10 cellular contexts compared by ENCODE assay signal in genomic region chr4:72468904-72469502, GRCh38.
DNase-seq lines count a peak whose midpoint lies in the region; ATAC-seq and TF ChIP-seq lines count a peak whose summit lies in the region.
"Had no signal": no experiment of that assay in that cellular context is flagged by ENCODE, and none has a peak within 500 bp of the region (broad histone marks: within the 10 kb centered on the region; RNA-seq: fewer than 3 reads in every experiment).

No MANE protein-coding gene starts in this region.

- BruUV-seq in Calu3 (replicated peaks; lab: Mats Ljungman, UMichigan): no TSS peak

- H3K36me3 ChIP-seq in KMS-11 (ENCODE audit: insufficient read depth) (no peaks in the 10 kb centered on the region), mucosa of descending colon (ENCODE audit: low read depth) (no peaks in the 10 kb centered on the region)

- no peaks in the 10 kb centered on the region for H3K27me3 Mint-ChIP-seq in Calu3 (ENCODE audit: unreplicated experiment)
- no peaks in the 10 kb centered on the region for H3K27me3 Mint-ChIP-seq in activated T-helper 2 cell treated with anti-CD3 and anti-CD28 coated beads, Interferon-gamma antibody, Interleukin-2, Interleukin-4, amounts not matched to agents 10 μg/mL and 5 μg/mL and 100 μg/mL, durations not matched to agents 14 hours and 24 hours and 36 hours (ENCODE audit: low read depth)

- H3K4me3 ChIP-seq in KMS-11 (IDR thresholded peaks at IDR 0.05; ENCODE audit: insufficient read depth, low read depth, low read length) (no peak overlapping the region), mucosa of descending colon (no peak overlapping the region)

- no peaks in the 10 kb centered on the region for H3K4me1 Mint-ChIP-seq in Calu3 (ENCODE audit: low read depth, unreplicated experiment)
- H3K4me1 Mint-ChIP-seq in activated T-helper 2 cell treated with anti-CD3 and anti-CD28 coated beads, Interferon-gamma antibody, Interleukin-2, Interleukin-4, amounts not matched to agents 10 μg/mL and 5 μg/mL and 100 μg/mL, durations not matched to agents 14 hours and 24 hours and 36 hours (ENCODE audit: low read depth): no peaks in the 10 kb centered on the region

- DNase-seq in Calu3 (no peak), astrocyte of the hippocampus (ENCODE audit: low read depth, low spot score) (peak; percentile 36), medulla oblongata (ENCODE audit: extremely low spot score) (peak; percentile 16), mucosa of descending colon (no peak)
- DNase-seq in activated T-helper 2 cell treated with anti-CD3 and anti-CD28 coated beads, Interferon-gamma antibody, Interleukin-2, Interleukin-4, amounts not matched to agents 10 μg/mL and 5 μg/mL and 100 μg/mL, durations not matched to agents 14 hours and 24 hours and 36 hours (ENCODE audit: low spot score): no peak
- DNase-seq: activated CD8-positive, alpha-beta memory T cell treated with anti-CD3 and anti-CD28 coated beads, Interleukin-2, amount 50 U/mL, for 48 hours; stimulated activated CD4-positive, alpha-beta T cell treated with anti-CD3 and anti-CD28 coated beads, Interleukin-12 subunit alpha, Interleukin-12 subunit beta, amount 100 ng/mL, for 4 hours had no signal

- no peaks in the 10 kb centered on the region for H3K36me3 Mint-ChIP-seq in Calu3 (ENCODE audit: insufficient read depth, unreplicated experiment)
- no peaks in the 10 kb centered on the region for H3K36me3 Mint-ChIP-seq in activated T-helper 2 cell treated with anti-CD3 and anti-CD28 coated beads, Interferon-gamma antibody, Interleukin-2, Interleukin-4, amounts not matched to agents 10 μg/mL and 5 μg/mL and 100 μg/mL, durations not matched to agents 14 hours and 24 hours and 36 hours (ENCODE audit: low read depth)

- no peaks in the 10 kb centered on the region for H4K20me1 ChIP-seq in KMS-11 (ENCODE audit: insufficient read depth)

- intact Hi-C loops in Calu3 (cut with micrococcal nuclease; ENCODE audit: unreplicated experiment) (loop anchor here (1.0 to 2.0 kb wide), 2 partner anchors 142 to 173 kb away; no protein-coding TSS in a partner anchor), mucosa of descending colon (cut with DNase I, micrococcal nuclease) (no loop called here)
- intact Hi-C loops in activated T-helper 2 cell treated with anti-CD3 and anti-CD28 coated beads, Interferon-gamma antibody, Interleukin-2, Interleukin-4, amounts not matched to agents 10 μg/mL and 5 μg/mL and 100 μg/mL, durations not matched to agents 14 hours and 24 hours and 36 hours (cut with micrococcal nuclease): loop anchor here (5.0 kb wide), 1 partner anchor 142 kb away; no protein-coding TSS in a partner anchor

- no peak overlapping the region for H3K9ac ChIP-seq in KMS-11

- H3K4me1 ChIP-seq in KMS-11 (ENCODE audit: low read depth, poor library complexity, severe bottlenecking) (no peaks in the 10 kb centered on the region), mucosa of descending colon (ENCODE audit: low read depth) (no peaks in the 10 kb centered on the region)

- H3K9me3 ChIP-seq in mucosa of descending colon: no peaks in the 10 kb centered on the region

- TF ChIP-seq CTCF in Calu3 (IDR thresholded peaks at IDR 0.05; ENCODE audit: unreplicated experiment) (peak; percentile 20), KMS-11 (conservative IDR thresholded peaks at IDR 0.05; ENCODE audit: low read depth, low read length) (peak; percentile 78), mucosa of descending colon (IDR thresholded peaks at IDR 0.05) (no peak)

- no peaks in the 10 kb centered on the region for H3K79me2 ChIP-seq in KMS-11 (ENCODE audit: insufficient read depth, low read depth)

- H3K9me3 Mint-ChIP-seq in Calu3 (ENCODE audit: low read depth, unreplicated experiment): no peaks in the 10 kb centered on the region
- no peaks in the 10 kb centered on the region for H3K9me3 Mint-ChIP-seq in activated T-helper 2 cell treated with anti-CD3 and anti-CD28 coated beads, Interferon-gamma antibody, Interleukin-2, Interleukin-4, amounts not matched to agents 10 μg/mL and 5 μg/mL and 100 μg/mL, durations not matched to agents 14 hours and 24 hours and 36 hours

- H3K27me3 ChIP-seq in KMS-11 (ENCODE audit: insufficient read depth, low read depth): no peaks in the 10 kb centered on the region

- H3K4me3 Mint-ChIP-seq in Calu3 (ENCODE audit: low read depth, unreplicated experiment): no peak overlapping the region
- H3K4me3 Mint-ChIP-seq in activated T-helper 2 cell treated with anti-CD3 and anti-CD28 coated beads, Interferon-gamma antibody, Interleukin-2, Interleukin-4, amounts not matched to agents 10 μg/mL and 5 μg/mL and 100 μg/mL, durations not matched to agents 14 hours and 24 hours and 36 hours (ENCODE audit: low read depth): no peak overlapping the region

- CTCF ChIA-PET in Calu3 (lab: Charles Lee): no interaction called here

- H3K4me2 ChIP-seq in KMS-11: no peak overlapping the region

- no peak overlapping the region for H3K27ac ChIP-seq in KMS-11

- no peak overlapping the region for H2AFZ ChIP-seq in KMS-11 (ENCODE audit: low read depth)

- H3K27ac Mint-ChIP-seq in Calu3 (ENCODE audit: unreplicated experiment): peak overlapping the region; percentile 65
- H3K27ac Mint-ChIP-seq in activated T-helper 2 cell treated with anti-CD3 and anti-CD28 coated beads, Interferon-gamma antibody, Interleukin-2, Interleukin-4, amounts not matched to agents 10 μg/mL and 5 μg/mL and 100 μg/mL, durations not matched to agents 14 hours and 24 hours and 36 hours: no peak overlapping the region

- ATAC-seq in HG03280 (IDR thresholded peaks at IDR 0.05; ENCODE audit: unreplicated experiment) (no peak), mucosa of descending colon (no peak), HG02852 (IDR thresholded peaks at IDR 0.05; ENCODE audit: unreplicated experiment) (no peak)

Comparison
In these comparisons a context has a peak if more than half of its experiments do, and no peak if none do; other contexts are left out.
1. DNase-seq: peak in astrocyte of the hippocampus (single experiment) and medulla oblongata (single experiment); none in Calu3 (single experiment), mucosa of descending colon (0 of 3) and activated T-helper 2 cell treated with anti-CD3 and anti-CD28 coated beads, Interferon-gamma antibody, Interleukin-2, Interleukin-4, amounts not matched to agents 10 μg/mL and 5 μg/mL and 100 μg/mL, durations not matched to agents 14 hours and 24 hours and 36 hours (single experiment).
2. intact Hi-C loops: an anchor here in Calu3 (1.0 to 2.0 kb wide) and activated T-helper 2 cell treated with anti-CD3 and anti-CD28 coated beads, Interferon-gamma antibody, Interleukin-2, Interleukin-4, amounts not matched to agents 10 μg/mL and 5 μg/mL and 100 μg/mL, durations not matched to agents 14 hours and 24 hours and 36 hours (5.0 kb wide); none called in mucosa of descending colon.